Comparison of ENCODE assay signal across 1 cellular context in genomic region chr11:112174789-112175595, GRCh38.
TF ChIP-seq lines count a peak whose summit lies in the region.

BCO2 (plus strand) TSS chr11:112175512; CDS start chr11:112175602, 90 bp downstream.

TF ChIP-seq in HepG2, 621 proteins besides CTCF, POLR2A, EP300 and RAD21 (continued from another document and continues in another):
- TF ChIP-seq CSRNP2 (CRISPR knock-in tag; conservative IDR thresholded peaks at IDR 0.05; ENCODE audit: low read depth) (no peak), PRDM15 (CRISPR knock-in tag; IDR thresholded peaks at IDR 0.05) (no peak), FOXK1 (CRISPR knock-in tag; IDR thresholded peaks at IDR 0.05; ENCODE audit: borderline replicate concordance, low read depth) (no peak), ZNF709 (CRISPR knock-in tag; IDR thresholded peaks at IDR 0.05) (no peak), ESRRA (CRISPR knock-in tag; IDR thresholded peaks at IDR 0.05; ENCODE audit: low read depth) (no peak), ZMAT5 (CRISPR knock-in tag; IDR thresholded peaks at IDR 0.05; ENCODE audit: borderline replicate concordance, low read depth) (no peak), NFYB (CRISPR knock-in tag; IDR thresholded peaks at IDR 0.05) (no peak), DRAP1 (CRISPR knock-in tag; IDR thresholded peaks at IDR 0.05) (no peak), NR3C1 (CRISPR knock-in tag; IDR thresholded peaks at IDR 0.05) (no peak), RFX1 (IDR thresholded peaks at IDR 0.05) (peak; percentile 73), ZSCAN22 (CRISPR knock-in tag; IDR thresholded peaks at IDR 0.05) (no peak), ZNF484 (CRISPR knock-in tag; IDR thresholded peaks at IDR 0.05; ENCODE audit: borderline replicate concordance, low read depth) (no peak), REL (CRISPR knock-in tag; conservative IDR thresholded peaks at IDR 0.05) (no peak), TCF7L2 (IDR thresholded peaks at IDR 0.05; ENCODE audit: low read depth, low read length) (no peak), ZC3H13 (CRISPR knock-in tag; IDR thresholded peaks at IDR 0.05) (no peak), ZNF234 (CRISPR knock-in tag; conservative IDR thresholded peaks at IDR 0.05) (no peak), ATM (IDR thresholded peaks at IDR 0.05; ENCODE audit: borderline replicate concordance) (no peak), ZFP90 (CRISPR knock-in tag; IDR thresholded peaks at IDR 0.05; ENCODE audit: borderline replicate concordance) (no peak), PTBP1 (IDR thresholded peaks at IDR 0.05; ENCODE audit: low read depth, low read length, poor library complexity, severe bottlenecking) (no peak), ARID3A (IDR thresholded peaks at IDR 0.05; ENCODE audit: low read depth, low read length) (peak; percentile 53; the same call in 1 of the 2 replicates), PRDM10 (CRISPR knock-in tag; IDR thresholded peaks at IDR 0.05; ENCODE audit: low read depth) (no peak), SAP130 (CRISPR knock-in tag; IDR thresholded peaks at IDR 0.05; ENCODE audit: low read depth) (peak; percentile 37; the same call in 1 of the 2 replicates), TBP (CRISPR knock-in tag; IDR thresholded peaks at IDR 0.05) (no peak), ZNF230 (CRISPR knock-in tag; IDR thresholded peaks at IDR 0.05) (no peak), ZSCAN31 (CRISPR knock-in tag; IDR thresholded peaks at IDR 0.05; ENCODE audit: low read depth) (no peak), SMC3 (IDR thresholded peaks at IDR 0.05; ENCODE audit: low read length) (peak; percentile 57; the same call in 1 of the 2 replicates), XBP1 (CRISPR knock-in tag; IDR thresholded peaks at IDR 0.05) (no peak), ZNF7 (CRISPR knock-in tag; IDR thresholded peaks at IDR 0.05) (no peak), MLLT10 (CRISPR knock-in tag; IDR thresholded peaks at IDR 0.05) (no peak), ASH2L (IDR thresholded peaks at IDR 0.05; ENCODE audit: insufficient read length, low read depth, low read length) (peak; percentile 30), RFX3 (CRISPR knock-in tag; IDR thresholded peaks at IDR 0.05) (peak; percentile 73), ZBTB1 (CRISPR knock-in tag; IDR thresholded peaks at IDR 0.05; ENCODE audit: borderline replicate concordance) (no peak), CREB1 (IDR thresholded peaks at IDR 0.05) (no peak), CREB1 (CRISPR knock-in tag; IDR thresholded peaks at IDR 0.05) (no peak), RXRB (CRISPR knock-in tag; IDR thresholded peaks at IDR 0.05; ENCODE audit: borderline replicate concordance) (0 out of 2 replicates have a peak, but pooled peaks have one; percentile 10), ZNF142 (CRISPR knock-in tag; IDR thresholded peaks at IDR 0.05) (no peak), AGO2 (optimal IDR thresholded peaks at IDR 0.05; ENCODE audit: low read depth, low read length) (no peak), ARID4A (CRISPR knock-in tag; IDR thresholded peaks at IDR 0.05; ENCODE audit: borderline replicate concordance) (peak; percentile 15; the same call in 1 of the 2 replicates), HNF4A (CRISPR knock-in tag; IDR thresholded peaks at IDR 0.05) (no peak)
